Comparison of ENCODE assay signal across 23 cellular contexts in genomic region chr4:8401665-8402064, GRCh38. TPM values are rescaled to one million over a fixed set of nuclear protein-coding genes. Genes with fewer than 3 reads are reported as not detected.
DNase-seq lines count a peak whose midpoint lies in the region; ATAC-seq, FAIRE-seq and TF ChIP-seq lines count a peak whose summit lies in the region.
"Had no signal": no experiment of that assay in that cellular context is flagged by ENCODE, and none has a peak within 500 bp of the region (broad histone marks: within the 10 kb centered on the region; RNA-seq: fewer than 3 reads in every experiment).

No MANE protein-coding gene starts in this region.

- ATAC-seq in Right ventricle myocardium inferior = no peak
- ATAC-seq: A549; activated CD4-positive, alpha-beta T cell treated with anti-CD3 and anti-CD28 coated beads for 36 hours; activated naive CD4-positive, alpha-beta T cell treated with anti-CD3 and anti-CD28 coated beads, Interleukin-2, amount 50 U/mL, for 72 hours; foreskin keratinocyte; naive thymus-derived CD4-positive, alpha-beta T cell had no signal

- TF ChIP-seq CTCF in left ventricle myocardium inferior (IDR thresholded peaks at IDR 0.05; ENCODE audit: borderline replicate concordance) (no peak), esophagus squamous epithelium (IDR thresholded peaks at IDR 0.05) (no peak), prostate gland (IDR thresholded peaks at IDR 0.05) (no peak), transverse colon (IDR thresholded peaks at IDR 0.05) (no peak)

- H3K36me3 ChIP-seq in left ventricle myocardium inferior (peaks cover 48% of the 10 kb centered on the region), esophagus squamous epithelium (peaks cover 4 to 96% (median 6%) of the 10 kb centered on the region in 3 donors), prostate gland (peaks cover 0 to 18% of the 10 kb centered on the region in 2 donors), transverse colon (peaks cover 0 to 9% (median 0%) of the 10 kb centered on the region in 4 donors)

- no peaks in the 10 kb centered on the region for H3K27me3 ChIP-seq in left ventricle myocardium inferior (ENCODE audit: low read depth)
- H3K27me3 ChIP-seq in esophagus squamous epithelium = no peaks in the 10 kb centered on the region
- no peaks in the 10 kb centered on the region for H3K27me3 ChIP-seq in prostate gland (replicated peaks; ENCODE audit: insufficient read depth)
- H3K27me3 ChIP-seq in transverse colon = no peaks in the 10 kb centered on the region
- H3K27me3 ChIP-seq: foreskin keratinocyte had no signal

- H3K9me3 ChIP-seq in left ventricle myocardium inferior (replicated peaks) (no peaks in the 10 kb centered on the region), esophagus squamous epithelium (no peaks in the 10 kb centered on the region), prostate gland (no peaks in the 10 kb centered on the region), transverse colon (no peaks in the 10 kb centered on the region)
- H3K9me3 ChIP-seq: A549 had no signal

- H3K4me3 ChIP-seq in left ventricle myocardium inferior (no peak overlapping the region), esophagus squamous epithelium (no peak overlapping the region), prostate gland (no peak overlapping the region), transverse colon (no peak overlapping the region)
- H3K4me3 ChIP-seq: A549, smooth muscle cell had no signal

- intact Hi-C loops in left ventricle myocardium inferior (cut with micrococcal nuclease) = loop anchor here (5.0 kb wide), 1 partner anchor 159 kb away; no protein-coding TSS in a partner anchor
- intact Hi-C loops in Right ventricle myocardium inferior (cut with DNase I) = loop anchor here (1.0 to 2.0 kb wide), 4 partner anchors 71 to 134 kb away; no protein-coding TSS in a partner anchor
- intact Hi-C loops in esophagus squamous epithelium (cut with DNase I) = loop anchor here (5.0 kb wide), 1 partner anchor 159 kb away; no protein-coding TSS in a partner anchor
- intact Hi-C loops in prostate gland (cut with DNase I) = loop anchor here (2.0 to 10.0 kb wide), 2 partner anchors 133 to 227 kb away; partner anchors contain the start of gene HTRA3
- intact Hi-C loops in transverse colon (cut with DNase I; ENCODE audit: low total_unique reads) = loop anchor here (2.0 kb wide), 1 partner anchor 159 kb away; no protein-coding TSS in a partner anchor

- no peak for TF ChIP-seq EP300 in transverse colon (IDR thresholded peaks at IDR 0.05; ENCODE audit: low read depth)

- in situ Hi-C loops in transverse colon (cut with MboI; ENCODE audit: low pct_ligation_motif_present in 1 of 4, low pct_unique_long_range_greater_than_20kb in 1 of 4, low sequenced_read_pairs in 3 of 4) = loop anchor here (5.0 to 25.0 kb wide), 4 partner anchors 157 to 239 kb away; partner anchors contain the start of gene ABLIM2 (in 1 of the 4)

- H3K27ac ChIP-seq in left ventricle myocardium inferior (replicated peaks) (peak overlapping the region; percentile 81), esophagus squamous epithelium (peak overlapping the region; percentile 40 to 76 (median 72)), prostate gland (peak overlapping the region; percentile 21 to 26), transverse colon (peak overlapping the region in 3 of 4 donors; percentile 16 to 63 (median 58))
- H3K27ac ChIP-seq: foreskin keratinocyte had no signal

- H3K4me1 ChIP-seq in left ventricle myocardium inferior (peaks cover 50% of the 10 kb centered on the region), esophagus squamous epithelium (peaks cover 12 to 32% (median 20%) of the 10 kb centered on the region in 3 donors), prostate gland (replicated peaks) (peaks cover 3% of the 10 kb centered on the region), transverse colon (peaks cover 0 to 5% (median 0%) of the 10 kb centered on the region in 4 donors)
- H3K4me1 ChIP-seq: foreskin keratinocyte had no signal

- DNase-seq in left ventricle myocardium inferior (no peak), Right ventricle myocardium inferior (ENCODE audit: missing footprints) (no peak), esophagus squamous epithelium (lab: John Stamatoyannopoulos, UW) (no peak), prostate gland (ENCODE audit: low spot score) (no peak), transverse colon (no peak), midbrain (lab: John Stamatoyannopoulos, UW) (no peak), GM12891 (ENCODE audit: insufficient read length, low spot score) (no peak), NCI-H1048 (lab: John Stamatoyannopoulos, UW) (no peak)
- DNase-seq: activated CD4-positive, alpha-beta T cell treated with anti-CD3 and anti-CD28 coated beads for 36 hours; activated T-cell treated with anti-CD3 and anti-CD28 coated beads, Interleukin-2, amount 50 U/mL, for 48 hours; foreskin keratinocyte; MM.1S; naive thymus-derived CD4-positive, alpha-beta T cell; NCI-H146; NCI-H2171 treated with DMSO at 0.1 percent for 48 hours; NCI-H526 treated with DMSO at 0.1 percent for 48 hours; stimulated activated CD4-positive, alpha-beta T cell treated with anti-CD3 and anti-CD28 coated beads, Interleukin-2, amount 100 ng/mL, for 48 hours; SW 1271 had no signal

- WGBS in esophagus squamous epithelium, 2 donors = 92 to 98% methylated on average over 4 to 6 of the region's 10 CpGs
- 85% methylated on average over 10 of the region's 10 CpGs for WGBS in prostate gland
- WGBS in transverse colon (ENCODE audit: low coverage in 1 of 2), 2 donors = 92% methylated on average over 6 of the region's 10 CpGs; no CpG with 5 or more reads in 1 of the 2 donors

- no peak for FAIRE-seq in GM12891 (lab: Jason Lieb, UNC)
- FAIRE-seq: A549, endothelial cell of umbilical vein, keratinocyte had no signal

- TF ChIP-seq POLR2A in esophagus squamous epithelium (IDR thresholded peaks at IDR 0.05) (no peak), prostate gland (IDR thresholded peaks at IDR 0.05) (no peak), transverse colon (IDR thresholded peaks at IDR 0.05) (no peak), GM12891 (IDR thresholded peaks at IDR 0.05; ENCODE audit: low read depth, low read length) (no peak)

TF ChIP-seq in GM12891, 5 proteins besides CTCF, POLR2A, EP300 and RAD21:
- TF ChIP-seq POLR2AphosphoS5 (IDR thresholded peaks at IDR 0.05; ENCODE audit: low read depth, low read length) = no peak
- TF ChIP-seq TAF1 (IDR thresholded peaks at IDR 0.05; ENCODE audit: low read depth, low read length) = no peak
- no peak for TF ChIP-seq SPI1 (IDR thresholded peaks at IDR 0.05; ENCODE audit: low read depth, low read length)
- TF ChIP-seq PAX5 (IDR thresholded peaks at IDR 0.05; ENCODE audit: insufficient read depth, low read length, severe bottlenecking) = no peak
- TF ChIP-seq POU2F2 (IDR thresholded peaks at IDR 0.05; ENCODE audit: low read depth, low read length) = no peak

RNA-seq across cellular contexts. Expression of gene ACOX3, which starts 38.9 kb away (rescaled TPM):
- total RNA-seq in left ventricle myocardium inferior (22.0 TPM), Right ventricle myocardium inferior (25.3 TPM), esophagus squamous epithelium (10 to 100 TPM; 42.3 to 86.2 (median 50.3) TPM), prostate gland (10 to 100 TPM; 65.7 to 75.4 TPM), transverse colon (100 to 1,000 TPM in 1 of 4 donors, 10 to 100 TPM in 3; 18.7 to 104 (median 31.3) TPM)
- polyA plus RNA-seq in GM12891 (2012; ENCODE audit: low read depth, missing spikeins) = 13.4 TPM

RNA-seq across cellular contexts. Expression of gene TRMT44, which starts 38.9 kb away (rescaled TPM):
- total RNA-seq in left ventricle myocardium inferior (9.2 TPM), Right ventricle myocardium inferior (9.2 TPM), esophagus squamous epithelium (10 to 100 TPM; 26.8 to 31.7 (median 28.8) TPM), prostate gland (10 to 100 TPM; 35.2 to 63.9 TPM), transverse colon (100 to 1,000 TPM in 1 of 4 donors, 10 to 100 TPM in 3; 19.1 to 190 (median 29.7) TPM)
- polyA plus RNA-seq in GM12891 (2012; ENCODE audit: low read depth, missing spikeins) = 6.8 TPM

Comparison
In these comparisons a context has a peak if more than half of its experiments do, and no peak if none do; other contexts are left out.
1. H3K27ac ChIP-seq: peak in every context shown above with its lines; median percentile 81 in left ventricle myocardium inferior; 72 in esophagus squamous epithelium; 58 in transverse colon; 24 in prostate gland.